In genomic region chr6:26418795-26419194, GRCh38 we compare ENCODE assay signal across 2 cellular contexts.
TF ChIP-seq lines count a peak whose summit lies in the region.
"Not testable (repeated sequence)": the region's sequence is repeated elsewhere in the genome, so short reads cannot be mapped to it uniquely, and the experiment has no call there.

No MANE protein-coding gene starts in this region.

TF ChIP-seq in HepG2, 621 proteins besides CTCF, POLR2A, EP300 and RAD21:
- TF ChIP-seq ZBTB7B (CRISPR knock-in tag; IDR thresholded peaks at IDR 0.05) (0 out of 2 replicates have a peak, but pooled peaks have one; percentile 32), ARID5B (CRISPR knock-in tag; IDR thresholded peaks at IDR 0.05) (peak; percentile 52; the same call in 1 of the 2 replicates), BCL6 (CRISPR knock-in tag; IDR thresholded peaks at IDR 0.05) (0 out of 2 replicates have a peak, but pooled peaks have one; percentile 36), HNF4G (IDR thresholded peaks at IDR 0.05; ENCODE audit: borderline replicate concordance, low read depth, low read length) (peak; percentile 73; the same call in 1 of the 2 replicates), NR2F6 (IDR thresholded peaks at IDR 0.05) (peak; percentile 22; the same call in 1 of the 2 replicates), YEATS2 (CRISPR knock-in tag; IDR thresholded peaks at IDR 0.05; ENCODE audit: borderline replicate concordance) (peak; percentile 22; the same call in 1 of the 2 replicates), PPARG (CRISPR knock-in tag; conservative IDR thresholded peaks at IDR 0.05) (peak; percentile 90), HDAC2 (CRISPR knock-in tag; IDR thresholded peaks at IDR 0.05) (0 out of 2 replicates have a peak, but pooled peaks have one; percentile 29), RXRB (CRISPR knock-in tag; IDR thresholded peaks at IDR 0.05; ENCODE audit: borderline replicate concordance) (peak; percentile 71), TEAD3 (CRISPR knock-in tag; optimal IDR thresholded peaks at IDR 0.05; ENCODE audit: borderline replicate concordance) (peak; percentile 29), SOX6 (CRISPR knock-in tag; IDR thresholded peaks at IDR 0.05) (peak; percentile 36; the same call in 1 of the 2 replicates), SOX13 (CRISPR knock-in tag; conservative IDR thresholded peaks at IDR 0.05 in 1 of 2, IDR thresholded peaks at IDR 0.05 in 1 of 2) (peak in 1 of 2 experiments; percentile 58; a peak in 2 of 4 replicates), SOX5 (CRISPR knock-in tag; IDR thresholded peaks at IDR 0.05; ENCODE audit: borderline replicate concordance) (0 out of 2 replicates have a peak, but pooled peaks have one; percentile 13), GATAD2A (CRISPR knock-in tag; IDR thresholded peaks at IDR 0.05) (peak; percentile 58), CEBPG (CRISPR knock-in tag; IDR thresholded peaks at IDR 0.05) (peak; percentile 40; the same call in 1 of the 2 replicates), HNF4A (CRISPR knock-in tag; IDR thresholded peaks at IDR 0.05) (peak; percentile 86)
- not testable (repeated sequence) for TF ChIP-seq HNF4G (CRISPR knock-in tag; IDR thresholded peaks at IDR 0.05; ENCODE audit: borderline replicate concordance, low read depth); NR2F6 (CRISPR knock-in tag; IDR thresholded peaks at IDR 0.05); SOX6 (IDR thresholded peaks at IDR 0.05); SOX13 (IDR thresholded peaks at IDR 0.05)
- TF ChIP-seq, protein P1, sequence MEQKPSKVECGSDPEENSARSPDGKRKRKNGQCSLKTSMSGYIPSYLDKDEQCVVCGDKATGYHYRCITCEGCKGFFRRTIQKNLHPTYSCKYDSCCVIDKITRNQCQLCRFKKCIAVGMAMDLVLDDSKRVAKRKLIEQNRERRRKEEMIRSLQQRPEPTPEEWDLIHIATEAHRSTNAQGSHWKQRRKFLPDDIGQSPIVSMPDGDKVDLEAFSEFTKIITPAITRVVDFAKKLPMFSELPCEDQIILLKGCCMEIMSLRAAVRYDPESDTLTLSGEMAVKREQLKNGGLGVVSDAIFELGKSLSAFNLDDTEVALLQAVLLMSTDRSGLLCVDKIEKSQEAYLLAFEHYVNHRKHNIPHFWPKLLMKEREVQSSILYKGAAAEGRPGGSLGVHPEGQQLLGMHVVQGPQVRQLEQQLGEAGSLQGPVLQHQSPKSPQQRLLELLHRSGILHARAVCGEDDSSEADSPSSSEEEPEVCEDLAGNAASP (CRISPR knock-in tag; IDR thresholded peaks at IDR 0.05; ENCODE audit: borderline replicate concordance), result 0 out of 2 replicates have a peak, but pooled peaks have one; percentile 13

TF ChIP-seq in liver, 16 proteins besides CTCF, POLR2A, EP300 and RAD21:
- TF ChIP-seq SP1 (IDR thresholded peaks at IDR 0.05) (peak; percentile 48), HNF4A (conservative IDR thresholded peaks at IDR 0.05) (peak; percentile 68 to 72), RXRA (IDR thresholded peaks at IDR 0.05) (peak; percentile 17 to 37)
